Comparison of ENCODE assay signal across 7 cellular contexts in genomic region chr1:113592223-113592622, GRCh38.
"Had no signal": no experiment of that assay in that cellular context is flagged by ENCODE, and none has a peak within 500 bp of the region (broad histone marks: within the 10 kb centered on the region; RNA-seq: fewer than 3 reads in every experiment).

No MANE protein-coding gene starts in this region.

- H3K36me3 ChIP-seq: HAP-1 had no signal

- H3K4me3 ChIP-seq: GM23338, HAP-1 had no signal

- H3K4me1 ChIP-seq: HAP-1 had no signal

- H3K4me2 ChIP-seq: GM23338 had no signal

- H2AFZ ChIP-seq: GM23338 had no signal

- H3K9me3 ChIP-seq: HAP-1 had no signal

- DNase-seq: H7, HFFc6, KG1 had no signal

- ATAC-seq: GM23338, HCT116 had no signal

- H3K27ac ChIP-seq: HL-60 had no signal
